ENCODE assay signal across 8 cellular contexts in genomic region chr2:57516740-57517340, GRCh38.
DNase-seq lines count a peak whose midpoint lies in the region; ATAC-seq and TF ChIP-seq lines count a peak whose summit lies in the region.

No MANE protein-coding gene starts in this region.

- H3K9me3 Mint-ChIP-seq in H9 = no peaks in the 10 kb centered on the region

- peaks cover 0 to 4% of the 10 kb centered on the region in 2 experiments; a peak in 3 of 4 replicates for H3K4me1 Mint-ChIP-seq in H9

- H4K8ac ChIP-seq in H9 (replicated peaks; ENCODE audit: insufficient read length, low read depth, low read length) = no peak overlapping the region

- H3K27ac Mint-ChIP-seq in H9 = no peak overlapping the region

- H3K27ac ChIP-seq in right cardiac atrium (ENCODE audit: low read length) (no peak overlapping the region), H9 (ENCODE audit: insufficient read length, low read depth, low read length) (no peak overlapping the region)

- H3K4me3 Mint-ChIP-seq in H9 = no peak overlapping the region

- H3K27me3 Mint-ChIP-seq in H9 (ENCODE audit: low read depth) = peaks cover 3% of the 10 kb centered on the region

- no peak overlapping the region for H3K56ac ChIP-seq in H9 (ENCODE audit: insufficient read length, low read depth, low read length)

- H3K36me3 Mint-ChIP-seq in H9 (ENCODE audit: insufficient read depth in 1 of 3, low read depth in 3 of 3) = no peaks in the 10 kb centered on the region

- H2AFZ ChIP-seq in H9 (ENCODE audit: low read length) = no peak overlapping the region

- no peak overlapping the region for H4K91ac ChIP-seq in H9 (ENCODE audit: insufficient read length, low read depth, low read length)

- no peak overlapping the region for H2BK12ac ChIP-seq in H9 (ENCODE audit: insufficient read length, low read depth, low read length)

- H3K23ac ChIP-seq in H9 (ENCODE audit: insufficient read length, low read depth, low read length) = no peak overlapping the region

- no peaks in the 10 kb centered on the region for H4K20me1 ChIP-seq in H9 (ENCODE audit: control insufficient read depth, insufficient read depth, insufficient read length)

- H3K4me1 ChIP-seq in right cardiac atrium (ENCODE audit: control insufficient read depth, insufficient read depth, low read length) = no peaks in the 10 kb centered on the region
- no peaks in the 10 kb centered on the region for H3K4me1 ChIP-seq in H9 (ENCODE audit: insufficient read depth, low read length)

- H3T11ph ChIP-seq in H9 (ENCODE audit: low read length) = no peak overlapping the region

- no peak for DNase-seq in Right ventricle myocardium superior
- DNase-seq in right cardiac atrium = no peak
- DNase-seq in H9 = no peak
- DNase-seq in LHCN-M2 (ENCODE audit: low read depth) = peak; percentile 55
- DNase-seq in SHP77 (lab: John Stamatoyannopoulos, UW) = peak; percentile 37 to 60
- peak; percentile 68 for DNase-seq in fibroblast of pulmonary artery (ENCODE audit: low read depth)
- peak; percentile 41 for DNase-seq in retina
- no peak for DNase-seq in omental fat pad (ENCODE audit: low spot score)

- H3K4me3 ChIP-seq in right cardiac atrium (ENCODE audit: low read length) (no peak overlapping the region), fibroblast of pulmonary artery (replicated peaks; ENCODE audit: low read depth, low read length) (no peak overlapping the region)

- intact Hi-C loops in Right ventricle myocardium superior (cut with DNase I) = loop anchor here (2.0 kb wide), 1 partner anchor 1336 kb away; no protein-coding TSS in a partner anchor
- intact Hi-C loops in right cardiac atrium (cut with DNase I) = no loop called here

- H3K27me3 ChIP-seq in right cardiac atrium (ENCODE audit: control insufficient read depth, insufficient read depth) (no peaks in the 10 kb centered on the region), H9 (ENCODE audit: insufficient read depth, low read length) (no peaks in the 10 kb centered on the region)

- no peak overlapping the region for H2BK15ac ChIP-seq in H9 (ENCODE audit: low read depth, low read length)

- H3K4ac ChIP-seq in H9 (ENCODE audit: low read depth, low read length) = no peak overlapping the region

- H2BK5ac ChIP-seq in H9 (ENCODE audit: insufficient read length, low read length) = no peak overlapping the region

- H4K5ac ChIP-seq in H9 (ENCODE audit: insufficient read length, low read depth, low read length) = no peak overlapping the region

- H3K9me3 ChIP-seq in right cardiac atrium (ENCODE audit: control insufficient read depth, low read length) (no peaks in the 10 kb centered on the region), H9 (ENCODE audit: control insufficient read depth, low read depth, low read length) (no peaks in the 10 kb centered on the region)

- peak; percentile 58 for ATAC-seq in Right ventricle myocardium superior (ENCODE audit: poor library complexity)
- ATAC-seq in right cardiac atrium = no peak
- no peak for ATAC-seq in omental fat pad (ENCODE audit: low FRiP score)

- no peaks in the 10 kb centered on the region for H3K79me1 ChIP-seq in H9 (ENCODE audit: insufficient read depth, low read depth, low read length, poor library complexity, severe bottlenecking)

- H3K23me2 ChIP-seq in H9 (ENCODE audit: insufficient read length, low read depth, low read length, poor library complexity, severe bottlenecking) = no peaks in the 10 kb centered on the region

- no peak overlapping the region for H2BK20ac ChIP-seq in H9 (ENCODE audit: low read depth, low read length, poor library complexity, severe bottlenecking)

- no peak overlapping the region for H2AK5ac ChIP-seq in H9 (ENCODE audit: insufficient read length, low read length)

- no peaks in the 10 kb centered on the region for H3K79me2 ChIP-seq in H9 (ENCODE audit: insufficient read depth, low read length)

- no peak overlapping the region for H2BK120ac ChIP-seq in H9 (ENCODE audit: low read depth, low read length, poor library complexity, severe bottlenecking)

- WGBS in right cardiac atrium = 6% methylated on average over 6 of the region's 6 CpGs
- WGBS in H9 (ENCODE audit: extremely low coverage, insufficient read length, low lambda C conversion rate) = no CpG with 5 or more reads among the region's 6 CpGs

- H3K4me2 ChIP-seq in H9 (ENCODE audit: insufficient read depth, insufficient read length, low read length) = no peak overlapping the region

- H3K14ac ChIP-seq in H9 (ENCODE audit: insufficient read depth, low read length) = no peak overlapping the region

- H3K9ac ChIP-seq in H9 (ENCODE audit: extremely low read depth, insufficient read length, low read length) = no peak overlapping the region

- peak; percentile 75 for TF ChIP-seq CTCF in H9 (conservative IDR thresholded peaks at IDR 0.05)
- TF ChIP-seq CTCF in fibroblast of pulmonary artery (IDR thresholded peaks at IDR 0.05; ENCODE audit: low read length, missing control alignments) = peak; percentile 47
- no peak for TF ChIP-seq CTCF in omental fat pad (IDR thresholded peaks at IDR 0.05)

- no peak overlapping the region for H3K18ac ChIP-seq in H9 (ENCODE audit: insufficient read length, low read depth, low read length)

Comparison
In these comparisons a context has a peak if more than half of its experiments do, and no peak if none do; other contexts are left out.
1. DNase-seq: peak in LHCN-M2 (single experiment), SHP77 (2 of 2), fibroblast of pulmonary artery (single experiment) and retina (single experiment); none in Right ventricle myocardium superior (single experiment), right cardiac atrium (0 of 3), H9 (single experiment) and omental fat pad (single experiment).
2. CTCF ChIP-seq: peak in H9 (single experiment) and fibroblast of pulmonary artery (single experiment); none in omental fat pad (0 of 3).